ENCODE assay signal across 27 cellular contexts in the genomic region with DNA sequence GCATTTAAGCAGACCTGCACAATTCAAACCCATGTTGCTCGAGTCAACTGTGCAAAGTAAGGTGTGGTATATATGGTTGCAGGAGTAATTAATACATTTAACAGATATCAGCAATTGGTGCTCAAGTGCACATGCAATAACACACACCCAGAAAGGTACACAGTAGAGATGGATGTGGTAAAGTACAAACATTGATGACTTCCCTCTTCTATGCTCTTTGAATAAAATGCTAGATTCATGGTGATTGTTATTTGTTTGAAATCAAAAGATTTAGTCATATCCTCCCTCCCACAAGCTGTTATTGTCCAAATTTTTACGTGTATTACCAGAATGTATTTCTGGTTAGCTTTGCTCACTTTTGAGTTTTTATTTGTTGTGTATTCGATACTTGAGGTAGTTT.
"Had no signal": no experiment of that assay in that cellular context is flagged by ENCODE, and none has a peak within 500 bp of the region (broad histone marks: within the 10 kb centered on the region; RNA-seq: fewer than 3 reads in every experiment).

No MANE protein-coding gene starts in this region.

- H3K27ac Mint-ChIP-seq: natural killer cell treated with Interleukin-12 subunit alpha and Interleukin-12 subunit beta and Interleukin-15 and Interleukin-18, amount 100 ng/mL, for 72 hours; nephron progenitor cell; stimulated activated effector memory CD8-positive, alpha-beta T cell treated with anti-CD3 and anti-CD28 coated beads, Interleukin-12 subunit alpha, Interleukin-12 subunit beta, amount 100 ng/mL, for 72 hours; stimulated activated naive B cell treated with anti-CD40 and anti-IgM and Interleukin-4, amounts not matched to agents 10 μg/mL and 1 μg/mL and 100 μg/mL, for 72 hours; stimulated activated naive CD8-positive, alpha-beta T cell treated with anti-CD3 and anti-CD28 coated beads, Interleukin-15, Interleukin-2, amounts not matched to agents 100 ng/mL and 50 ng/mL, for 24 hours had no signal

- H3K27ac ChIP-seq: neutrophil, pancreas, prostate gland, right atrium auricular region, skin epidermis, stomach, thyroid gland, tibial nerve, upper lobe of left lung, vagina had no signal

- H3K27me3 ChIP-seq: neutrophil, pancreas, right atrium auricular region, stomach, thyroid gland, upper lobe of left lung, vagina had no signal

- H3K4me3 Mint-ChIP-seq: naive thymus-derived CD8-positive, alpha-beta T cell; natural killer cell treated with Interleukin-12 subunit alpha and Interleukin-12 subunit beta and Interleukin-15 and Interleukin-18, amount 100 ng/mL, for 72 hours; nephron progenitor cell; neural crest cell; stimulated activated effector memory CD8-positive, alpha-beta T cell treated with anti-CD3 and anti-CD28 coated beads, Interleukin-12 subunit alpha, Interleukin-12 subunit beta, amount 100 ng/mL, for 72 hours; stimulated activated naive B cell treated with anti-CD40 and anti-IgM and Interleukin-4, amounts not matched to agents 10 μg/mL and 1 μg/mL and 100 μg/mL, for 72 hours; stimulated activated naive CD8-positive, alpha-beta T cell treated with anti-CD3 and anti-CD28 coated beads, Interleukin-15, Interleukin-2, amounts not matched to agents 100 ng/mL and 50 ng/mL, for 24 hours had no signal

- H3K36me3 Mint-ChIP-seq: naive thymus-derived CD8-positive, alpha-beta T cell; natural killer cell treated with Interleukin-12 subunit alpha and Interleukin-12 subunit beta and Interleukin-15 and Interleukin-18, amount 100 ng/mL, for 72 hours; stimulated activated effector memory CD8-positive, alpha-beta T cell treated with anti-CD3 and anti-CD28 coated beads, Interleukin-12 subunit alpha, Interleukin-12 subunit beta, amount 100 ng/mL, for 72 hours; stimulated activated naive B cell treated with anti-CD40 and anti-IgM and Interleukin-4, amounts not matched to agents 10 μg/mL and 1 μg/mL and 100 μg/mL, for 72 hours had no signal

- H3K9me3 Mint-ChIP-seq: naive thymus-derived CD8-positive, alpha-beta T cell; natural killer cell treated with Interleukin-12 subunit alpha and Interleukin-12 subunit beta and Interleukin-15 and Interleukin-18, amount 100 ng/mL, for 72 hours; neural crest cell; stimulated activated effector memory CD8-positive, alpha-beta T cell treated with anti-CD3 and anti-CD28 coated beads, Interleukin-12 subunit alpha, Interleukin-12 subunit beta, amount 100 ng/mL, for 72 hours; stimulated activated naive B cell treated with anti-CD40 and anti-IgM and Interleukin-4, amounts not matched to agents 10 μg/mL and 1 μg/mL and 100 μg/mL, for 72 hours; stimulated activated naive CD8-positive, alpha-beta T cell treated with anti-CD3 and anti-CD28 coated beads, Interleukin-15, Interleukin-2, amounts not matched to agents 100 ng/mL and 50 ng/mL, for 24 hours had no signal

- H3K9me3 ChIP-seq: neutrophil, pancreas, prostate gland, right atrium auricular region, stomach, thoracic aorta, thyroid gland, tibial nerve, upper lobe of left lung, vagina had no signal

- H3K4me1 Mint-ChIP-seq: naive thymus-derived CD8-positive, alpha-beta T cell; stimulated activated effector memory CD8-positive, alpha-beta T cell treated with anti-CD3 and anti-CD28 coated beads, Interleukin-12 subunit alpha, Interleukin-12 subunit beta, amount 100 ng/mL, for 72 hours; stimulated activated naive B cell treated with anti-CD40 and anti-IgM and Interleukin-4, amounts not matched to agents 10 μg/mL and 1 μg/mL and 100 μg/mL, for 72 hours had no signal

- H3K4me3 ChIP-seq: pancreas, prostate gland, right atrium auricular region, skin epidermis, stomach, thyroid gland, tibial nerve, upper lobe of left lung, vagina had no signal

- DNase-seq: naive thymus-derived CD8-positive, alpha-beta T cell; nephron progenitor cell; pancreas; retina; stimulated activated CD4-positive, alpha-beta T cell treated with anti-CD3 and anti-CD28 coated beads, Interleukin-15, amount 100 ng/mL, for 24 hours; stimulated activated CD4-positive, alpha-beta T cell treated with anti-CD3 and anti-CD28 coated beads, Interleukin-2, amount 100 ng/mL, for 24 hours; stimulated activated CD4-positive, alpha-beta T cell treated with anti-CD3 and anti-CD28 coated beads, Interleukin-2, amount 100 ng/mL, for 48 hours; stimulated activated CD4-positive, alpha-beta T cell treated with anti-CD3 and anti-CD28 coated beads, Interleukin-4, amount 100 ng/mL, for 24 hours; stimulated activated naive B cell treated with anti-CD40 and anti-IgM and Interleukin-4, amounts not matched to agents 10 μg/mL and 1 μg/mL and 100 μg/mL, for 72 hours; stimulated activated naive CD4-positive, alpha-beta T cell treated with Interleukin-2 at 50 U/mL for 16 hours; stomach; thyroid gland; trophoblast cell; upper lobe of left lung had no signal

- ATAC-seq: naive thymus-derived CD8-positive, alpha-beta T cell; natural killer cell treated with Interleukin-12 subunit alpha and Interleukin-12 subunit beta and Interleukin-15 and Interleukin-18, amount 100 ng/mL, for 72 hours; pancreas; sciatic nerve; stimulated activated naive B cell treated with anti-CD40 and anti-IgM and Interleukin-4, amounts not matched to agents 10 μg/mL and 1 μg/mL and 100 μg/mL, for 72 hours had no signal

- H3K4me1 ChIP-seq: pancreas, prostate gland, thyroid gland, upper lobe of left lung, vagina had no signal

- FAIRE-seq: pancreas, urothelium cell line had no signal

- H3K36me3 ChIP-seq: neutrophil, pancreas, prostate gland, right atrium auricular region, stomach, thoracic aorta, thyroid gland, tibial nerve, upper lobe of left lung, vagina had no signal
